27 cellular contexts compared by ENCODE assay signal in the genomic region with DNA sequence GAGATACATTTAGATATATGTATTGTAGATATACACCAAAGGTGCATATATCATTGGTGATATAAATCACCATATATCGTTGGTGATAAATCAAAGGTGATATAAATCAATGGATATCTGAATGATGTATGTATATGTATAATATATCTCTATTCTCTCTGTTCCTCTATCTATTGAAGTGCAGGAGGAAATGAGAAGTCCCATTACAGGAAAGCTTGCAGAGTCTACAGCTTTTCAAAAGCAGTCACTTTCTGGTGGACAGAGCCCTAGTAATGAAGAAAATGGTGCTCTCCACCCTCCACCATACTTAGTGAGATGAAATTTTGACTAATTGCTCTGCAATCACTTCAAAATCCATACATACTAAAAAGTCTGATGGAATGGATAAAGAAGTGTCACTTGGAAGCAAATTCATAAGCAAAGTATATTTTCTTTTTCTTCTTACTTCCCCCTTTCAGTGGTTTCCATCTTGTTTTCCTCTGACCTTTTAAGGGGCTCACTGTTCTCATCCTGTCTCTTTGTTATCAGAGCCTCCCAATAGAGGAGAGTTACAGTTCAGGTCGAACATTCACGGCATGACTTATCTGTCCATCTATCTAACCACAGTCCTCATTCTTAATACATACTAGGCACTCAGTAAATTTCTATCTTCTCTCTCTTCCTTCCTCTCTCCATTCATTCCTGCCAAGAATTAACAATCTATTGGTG.
"Had no signal": no experiment of that assay in that cellular context is flagged by ENCODE, and none has a peak within 500 bp of the region (broad histone marks: within the 10 kb centered on the region; RNA-seq: fewer than 3 reads in every experiment).

No MANE protein-coding gene starts in this region.

- ATAC-seq: effector memory CD8-positive, alpha-beta T cell; heart right ventricle; left ventricle myocardium superior; lower lobe of right lung; naive thymus-derived CD8-positive, alpha-beta T cell; sciatic nerve; stimulated activated naive CD8-positive, alpha-beta T cell treated with anti-CD3 and anti-CD28 coated beads, Interleukin-15, Interleukin-2, amounts not matched to agents 100 U/mL and 50 U/mL, for 24 hours had no signal

- H3K36me3 ChIP-seq: esophagus squamous epithelium, heart right ventricle, lower lobe of right lung, prostate gland, right atrium auricular region, tibial artery, upper lobe of left lung had no signal

- H3K4me1 ChIP-seq: heart right ventricle, lower lobe of right lung, prostate gland, right atrium auricular region, testis, tibial artery, upper lobe of left lung had no signal

- DNase-seq: cortex of kidney; effector memory CD8-positive, alpha-beta T cell; erythroblast; esophagus squamous epithelium; foreskin melanocyte; glutamatergic neuron; heart right ventricle; hypothalamus; immature natural killer cell; left ventricle myocardium superior; lower lobe of right lung; naive thymus-derived CD8-positive, alpha-beta T cell; nephron progenitor cell; nucleus accumbens; stimulated activated CD4-positive, alpha-beta T cell treated with anti-CD3 and anti-CD28 coated beads, Interleukin-12 subunit alpha, Interleukin-12 subunit beta, amount 100 ng/mL, for 4 hours; stimulated activated CD4-positive, alpha-beta T cell treated with anti-CD3 and anti-CD28 coated beads, Interleukin-1b, Interleukin-23, amount 100 ng/mL, for 48 hours; stimulated activated CD4-positive, alpha-beta T cell treated with anti-CD3 and anti-CD28 coated beads, Interleukin-4, amount 100 ng/mL, for 1 hour; stimulated activated CD8-positive, alpha-beta memory T cell treated with anti-CD3 and anti-CD28 coated beads, Interleukin-4, amount 100 ng/mL, for 48 hours; stimulated activated naive CD8-positive, alpha-beta T cell treated with anti-CD3 and anti-CD28 coated beads, Interleukin-15, Interleukin-2, amounts not matched to agents 100 U/mL and 50 U/mL, for 24 hours; substantia nigra; testis; tibial artery; upper lobe of left lung had no signal

- H3K36me3 Mint-ChIP-seq: immature natural killer cell; naive thymus-derived CD8-positive, alpha-beta T cell had no signal

- H3K9me3 ChIP-seq: esophagus squamous epithelium, heart right ventricle, lower lobe of right lung, prostate gland, right atrium auricular region, testis, tibial artery, upper lobe of left lung had no signal

- H3K4me3 Mint-ChIP-seq: effector memory CD8-positive, alpha-beta T cell; immature natural killer cell; naive thymus-derived CD8-positive, alpha-beta T cell; nephron progenitor cell had no signal

- H3K4me1 Mint-ChIP-seq: immature natural killer cell; naive thymus-derived CD8-positive, alpha-beta T cell had no signal

- H3K4me2 ChIP-seq: smooth muscle cell had no signal

- H3K27ac ChIP-seq: esophagus squamous epithelium, heart right ventricle, lower lobe of right lung, prostate gland, right atrium auricular region, testis, tibial artery, upper lobe of left lung had no signal

- H3K27me3 ChIP-seq: heart right ventricle, right atrium auricular region, testis, tibial artery, upper lobe of left lung had no signal

- H3K9me3 Mint-ChIP-seq: effector memory CD8-positive, alpha-beta T cell; immature natural killer cell had no signal

- H3K27ac Mint-ChIP-seq: effector memory CD8-positive, alpha-beta T cell; immature natural killer cell; naive thymus-derived CD8-positive, alpha-beta T cell; nephron progenitor cell had no signal

- H3K4me3 ChIP-seq: esophagus squamous epithelium, heart right ventricle, lower lobe of right lung, prostate gland, right atrium auricular region, smooth muscle cell, testis, tibial artery, upper lobe of left lung had no signal
